ENCODE assay signal across 19 cellular contexts in genomic region chr20:57595041-57596030, GRCh38. TPM values are rescaled to one million over a fixed set of nuclear protein-coding genes. Genes with fewer than 3 reads are reported as not detected.
DNase-seq lines count a peak whose midpoint lies in the region; ATAC-seq, FAIRE-seq and TF ChIP-seq lines count a peak whose summit lies in the region.
"Had no signal": no experiment of that assay in that cellular context is flagged by ENCODE, and none has a peak within 500 bp of the region (broad histone marks: within the 10 kb centered on the region; RNA-seq: fewer than 3 reads in every experiment).

No MANE protein-coding gene starts in this region.

- H3K23ac ChIP-seq in neuronal stem cell (ENCODE audit: low read depth, low read length, poor library complexity), result no peak overlapping the region

- peaks cover 0 to 20% of the 10 kb centered on the region in 2 experiments; a peak in 3 of 5 replicates for H3K27me3 ChIP-seq in HepG2 (ENCODE audit: control insufficient read depth in 1 of 2, insufficient read depth in 2 of 2, low read length in 2 of 2)
- peaks cover 0 to 36% (median 0%) of the 10 kb centered on the region in 3 experiments for H3K27me3 ChIP-seq in neuronal stem cell (ENCODE audit: control insufficient read depth in 3 of 3, insufficient read depth in 3 of 3, low read depth in 1 of 3, low read length in 3 of 3)
- H3K27me3 ChIP-seq in BE2C, result no peaks in the 10 kb centered on the region
- no peaks in the 10 kb centered on the region for H3K27me3 ChIP-seq in CD4-positive, alpha-beta T cell (ENCODE audit: control insufficient read depth, insufficient read depth, low read length)

- H3K9me3 Mint-ChIP-seq in CD4-positive, alpha-beta T cell, result no peaks in the 10 kb centered on the region

- POLR2A ChIA-PET in HepG2 (lab: Yijun Ruan, JAX), result interaction anchor here (1.5 kb wide), 1 partner anchor 8 kb away, joined by 3 read pairs; no protein-coding TSS in a partner anchor
- POLR2A ChIA-PET in CD4-positive, alpha-beta T cell (lab: Charles Lee), result no interaction called here

- no peaks in the 10 kb centered on the region for H3K36me3 Mint-ChIP-seq in CD4-positive, alpha-beta T cell (ENCODE audit: low read depth)
- H3K36me3 Mint-ChIP-seq: CD14-positive monocyte had no signal

- H2AFZ ChIP-seq in HepG2 (ENCODE audit: low read length), result no peak overlapping the region
- H2AFZ ChIP-seq in neuronal stem cell (ENCODE audit: low read length), result no peak overlapping the region

- peak overlapping the region; percentile 91 for H2BK15ac ChIP-seq in neuronal stem cell (ENCODE audit: low read length)

- peak overlapping the region; percentile 66 for H2BK12ac ChIP-seq in neuronal stem cell (ENCODE audit: low read length)

- FAIRE-seq in HepG2 (lab: Jason Lieb, UNC), result no peak
- FAIRE-seq: GM12892, RCC 7860 had no signal

- peaks cover 5% of the 10 kb centered on the region for H3K27me3 Mint-ChIP-seq in CD4-positive, alpha-beta T cell

- no peaks in the 10 kb centered on the region for H3K79me2 ChIP-seq in HepG2 (ENCODE audit: insufficient read depth, low read length)

- H3K4me1 Mint-ChIP-seq in CD4-positive, alpha-beta T cell (ENCODE audit: low read depth), result no peaks in the 10 kb centered on the region

- no peak for TF ChIP-seq RAD21 in HepG2 (CRISPR knock-in tag; IDR thresholded peaks at IDR 0.05)

- no peak for TF ChIP-seq POLR2A in HepG2 (IDR thresholded peaks at IDR 0.05; ENCODE audit: insufficient read depth in 1 of 2, low read depth in 2 of 2, low read length in 2 of 2)

- in situ Hi-C loops in SK-MEL-5 (cut with HindIII; ENCODE audit: low pct_unique_long_range_greater_than_20kb, low sequenced_read_pairs) (no loop called here), HepG2 (cut with HindIII; ENCODE audit: extremely low pct_ligation_motif_present, low pct_unique_long_range_greater_than_20kb) (loop anchor here (5.0 kb wide), 1 partner anchor 612 kb away; no protein-coding TSS in a partner anchor)

- no peak overlapping the region for H3K4me3 Mint-ChIP-seq in CD4-positive, alpha-beta T cell

- no TSS peak for BruUV-seq in HepG2 (replicated peaks; lab: Mats Ljungman, UMichigan)

- peak overlapping the region; percentile 57 for H2BK120ac ChIP-seq in neuronal stem cell (ENCODE audit: low read depth, low read length)

- H3K4ac ChIP-seq in neuronal stem cell (ENCODE audit: low read length), result peak overlapping the region; percentile 48

- H3K4me3 ChIP-seq in HepG2 (replicated peaks in 1 of 3; ENCODE audit: insufficient read depth in 1 of 3, low read depth in 2 of 3, low read length in 3 of 3) (no peak overlapping the region), neuronal stem cell (ENCODE audit: low read length in 2 of 2) (no peak overlapping the region), BE2C (ENCODE audit: low read depth, low read length) (no peak overlapping the region)

- H4K91ac ChIP-seq in neuronal stem cell (ENCODE audit: low read depth, low read length, poor library complexity), result peak overlapping the region; percentile 24

- ATAC-seq in HepG2, result no peak
- no peak for ATAC-seq in CD4-positive, alpha-beta T cell (ENCODE audit: poor library complexity)

- H3K27ac ChIP-seq in HepG2 (ENCODE audit: extremely low read length, insufficient read depth, low read length), result no peak overlapping the region
- H3K27ac ChIP-seq in neuronal stem cell (replicated peaks; ENCODE audit: low read length), result no peak overlapping the region
- no peak overlapping the region for H3K27ac ChIP-seq in CD4-positive, alpha-beta T cell (ENCODE audit: low read depth, low read length)

- H3K9me3 ChIP-seq in HepG2 (ENCODE audit: low read length), result no peaks in the 10 kb centered on the region
- H3K9me3 ChIP-seq in neuronal stem cell (replicated peaks in 1 of 2; ENCODE audit: control insufficient read depth in 2 of 2, insufficient read depth in 1 of 2, low read depth in 1 of 2, low read length in 2 of 2), result no peaks in the 10 kb centered on the region
- no peaks in the 10 kb centered on the region for H3K9me3 ChIP-seq in BE2C
- H3K9me3 ChIP-seq in CD4-positive, alpha-beta T cell (ENCODE audit: control insufficient read depth, low read length), result no peaks in the 10 kb centered on the region

- no peaks in the 10 kb centered on the region for H4K20me1 ChIP-seq in HepG2 (ENCODE audit: insufficient read depth, low read length)

- no peaks in the 10 kb centered on the region for H3K79me1 ChIP-seq in neuronal stem cell (ENCODE audit: low read depth, low read length)

- no peak overlapping the region for H3K4me2 ChIP-seq in HepG2 (ENCODE audit: low read depth, low read length)
- no peak overlapping the region for H3K4me2 ChIP-seq in neuronal stem cell (ENCODE audit: insufficient read depth, low read length, poor library complexity, severe bottlenecking)

- DNase-seq in SK-MEL-5 (ENCODE audit: low read depth, low spot score), result peak; percentile 79
- DNase-seq in HepG2 (ENCODE audit: low spot score), result no peak
- DNase-seq in neuronal stem cell (ENCODE audit: low spot score), result no peak
- no peak for DNase-seq in BE2C
- no peak for DNase-seq in activated CD4-positive, CD25-positive, alpha-beta regulatory T cell (lab: John Stamatoyannopoulos, UW)
- no peak for DNase-seq in NCI-H1092 (lab: John Stamatoyannopoulos, UW)
- no peak for DNase-seq in CD4-positive, alpha-beta T cell
- DNase-seq: KBM-7, MV-4-11, NCI-H2107, NCI-H524 treated with DMSO at 0.1 percent for 48 hours, SIG-M5 had no signal

- H3K36me3 ChIP-seq in HepG2 (replicated peaks in 1 of 2; ENCODE audit: control insufficient read depth in 1 of 2, insufficient read depth in 2 of 2, low read length in 2 of 2) (no peaks in the 10 kb centered on the region), neuronal stem cell (replicated peaks in 1 of 2; ENCODE audit: control insufficient read depth in 2 of 2, insufficient read depth in 2 of 2, low read length in 2 of 2) (no peaks in the 10 kb centered on the region), BE2C (no peaks in the 10 kb centered on the region)

- no peak for TF ChIP-seq CTCF in HepG2 (CRISPR knock-in tag; IDR thresholded peaks at IDR 0.05)
- TF ChIP-seq CTCF in BE2C (IDR thresholded peaks at IDR 0.05; ENCODE audit: low read depth, low read length), result no peak
- no peak for TF ChIP-seq CTCF in CD4-positive, alpha-beta T cell (IDR thresholded peaks at IDR 0.05)

- H3K14ac ChIP-seq in neuronal stem cell (ENCODE audit: low read length), result peak overlapping the region; percentile 66

- intact Hi-C loops in HepG2 (cut with micrococcal nuclease; ENCODE audit: unreplicated experiment), result no loop called here
- intact Hi-C loops in CD4-positive, alpha-beta T cell (cut with DNase I, micrococcal nuclease), result loop anchor here (2.0 to 5.0 kb wide), 5 partner anchors 57 to 1045 kb away; no protein-coding TSS in a partner anchor

- peak overlapping the region; percentile 70 for H3K18ac ChIP-seq in neuronal stem cell (ENCODE audit: low read length)

- peak overlapping the region; percentile 58 for H4K8ac ChIP-seq in neuronal stem cell (ENCODE audit: low read depth, low read length)

- H3K27ac Mint-ChIP-seq in CD4-positive, alpha-beta T cell, result no peak overlapping the region

- H3K4me1 ChIP-seq in HepG2 (ENCODE audit: insufficient read depth, low read length) (peaks cover 44% of the 10 kb centered on the region), neuronal stem cell (ENCODE audit: control insufficient read depth in 2 of 2, insufficient read depth in 1 of 2, low read depth in 1 of 2, low read length in 2 of 2) (peaks cover 0 to 7% of the 10 kb centered on the region in 2 donors), BE2C (no peaks in the 10 kb centered on the region)

- WGBS in HepG2 (ENCODE audit: low lambda C conversion rate), result 42% methylated on average over 25 of the region's 25 CpGs
- WGBS in neuronal stem cell (ENCODE audit: extremely low coverage in 2 of 2, insufficient read length in 2 of 2, insufficient replicate concordance in 1 of 2), 2 donors, result no CpG with 5 or more reads among the region's 25 CpGs

- CTCF ChIA-PET in HepG2 (lab: Yijun Ruan, JAX; ENCODE audit: low intra/inter-chr PET ratio, low total read pairs), result interaction anchor here (0.8 to 10.0 kb wide), 8 partner anchors 12 to 616 kb away, joined by 3 to 222 read pairs (median 10); partner anchors contain the start of gene CTCFL
- CTCF ChIA-PET in CD4-positive, alpha-beta T cell (lab: Charles Lee), result interaction anchor here (1.0 to 2.2 kb wide), 11 partner anchors 11 to 584 kb away, joined by 3 to 9 read pairs (median 4); no protein-coding TSS in a partner anchor

- TF ChIP-seq EP300 in HepG2 (IDR thresholded peaks at IDR 0.05; ENCODE audit: low read depth in 2 of 2, low read length in 2 of 2) (no peak), HepG2 (CRISPR knock-in tag; IDR thresholded peaks at IDR 0.05; ENCODE audit: borderline replicate concordance) (no peak)

- peak overlapping the region; percentile 57 for H2BK5ac ChIP-seq in neuronal stem cell (ENCODE audit: low read length)

- no peak overlapping the region for H3K9ac ChIP-seq in HepG2 (ENCODE audit: insufficient read depth, low read depth, low read length)
- H3K9ac ChIP-seq in neuronal stem cell (ENCODE audit: low read depth, low read length, poor library complexity), result peak overlapping the region; percentile 72

- peak overlapping the region; percentile 87 for H2AK5ac ChIP-seq in neuronal stem cell (ENCODE audit: low read depth, low read length)

RNA-seq across cellular contexts. Expression of gene ZBP1, which starts 24.9 kb away (rescaled TPM):
- total RNA-seq in SK-MEL-5 (2014; rRNA removed; shearing (Covaris generic)), result 0.16 TPM in 1 of 2 replicates, not detected in the other
- polyA plus RNA-seq in SK-MEL-5 (2015; cell fraction: cytosol; rRNA removed), result not detected in 2 replicates
- polyA plus RNA-seq in SK-MEL-5 (2015; cell fraction: nucleus; rRNA removed), result not detected in 2 replicates
- not detected in 2 replicates for total RNA-seq in HepG2 (2016; rRNA removed; fragmentation: Illumina TruSeq; extraction: Trizol)
- total RNA-seq in HepG2 (2016; cell fraction: cytosol; rRNA removed; fragmentation: Illumina TruSeq; extraction: Trizol; ENCODE audit: low read depth), result not detected in 2 replicates
- not detected in 2 replicates for total RNA-seq in HepG2 (2016; cell fraction: insoluble cytoplasmic fraction; rRNA removed; fragmentation: Illumina TruSeq; extraction: Trizol)
- total RNA-seq in HepG2 (2016; cell fraction: membrane; rRNA removed; fragmentation: Illumina TruSeq; extraction: Trizol), result not detected in 2 replicates
- total RNA-seq in HepG2 (2016; cell fraction: nucleus; rRNA removed; fragmentation: Illumina TruSeq; extraction: Trizol), result not detected in 2 replicates
- polyA plus RNA-seq in HepG2 (2011; rRNA removed), result not detected in 2 replicates
- not detected in 2 replicates for polyA plus RNA-seq in HepG2 (2011; cell fraction: cytosol; rRNA removed)
- not detected in 2 replicates for polyA plus RNA-seq in HepG2 (2011; cell fraction: nucleus; rRNA removed)
- not detected in 2 replicates for polyA plus RNA-seq in HepG2 (2012)
- polyA plus RNA-seq in HepG2 (2016; cell fraction: cytosol; fragmentation: Illumina TruSeq; extraction: Trizol; ENCODE audit: low read depth), result not detected in 2 replicates
- polyA plus RNA-seq in HepG2 (2016; cell fraction: insoluble cytoplasmic fraction; fragmentation: Illumina TruSeq; extraction: Trizol; ENCODE audit: low read depth), result not detected in 2 replicates
- polyA plus RNA-seq in HepG2 (2016; cell fraction: membrane; fragmentation: Illumina TruSeq; extraction: Trizol; ENCODE audit: low read depth), result not detected in 2 replicates
- polyA plus RNA-seq in HepG2 (2016; cell fraction: nucleus; fragmentation: Illumina TruSeq; extraction: Trizol; ENCODE audit: insufficient read depth, low read depth), result not detected in 2 replicates
- not detected in 2 replicates for polyA minus RNA-seq in HepG2 (2011; rRNA and poly(A)+ RNA removed; ENCODE audit: low replicate concordance)
- polyA minus RNA-seq in HepG2 (2011; cell fraction: cytosol; rRNA and poly(A)+ RNA removed), result not detected in 2 replicates
- not detected in 2 replicates for polyA minus RNA-seq in HepG2 (2011; cell fraction: nucleus; rRNA and poly(A)+ RNA removed)
- polyA plus RNA-seq in neuronal stem cell (2013, experiment 1 of 2), result not detected
- not detected for polyA plus RNA-seq in neuronal stem cell (2013, experiment 2 of 2)
- not detected for polyA plus RNA-seq in BE2C (2012; ENCODE audit: insufficient read depth, insufficient read length, low read depth)
- 10 to 100 TPM; 39.0 to 40.1 TPM for total RNA-seq in CD4-positive, alpha-beta T cell
- total RNA-seq: A673, H4, LHCN-M2, MCF 10A had no signal

RNA-seq across cellular contexts. Expression of gene PCK1, which starts 34.4 kb away (rescaled TPM):
- total RNA-seq in SK-MEL-5 (2014; rRNA removed; shearing (Covaris generic)), result 0.32 TPM in 1 of 2 replicates, not detected in the other
- polyA plus RNA-seq in SK-MEL-5 (2015; cell fraction: cytosol; rRNA removed), result not detected in 2 replicates
- not detected in 2 replicates for polyA plus RNA-seq in SK-MEL-5 (2015; cell fraction: nucleus; rRNA removed)
- total RNA-seq in HepG2 (2016; rRNA removed; fragmentation: Illumina TruSeq; extraction: Trizol), result 5.4 and 12.6 TPM in 2 replicates
- 3.7 TPM in 2 replicates for total RNA-seq in HepG2 (2016; cell fraction: cytosol; rRNA removed; fragmentation: Illumina TruSeq; extraction: Trizol; ENCODE audit: low read depth)
- total RNA-seq in HepG2 (2016; cell fraction: insoluble cytoplasmic fraction; rRNA removed; fragmentation: Illumina TruSeq; extraction: Trizol), result 5.2 and 15.5 TPM in 2 replicates
- 3.3 and 3.9 TPM in 2 replicates for total RNA-seq in HepG2 (2016; cell fraction: membrane; rRNA removed; fragmentation: Illumina TruSeq; extraction: Trizol)
- total RNA-seq in HepG2 (2016; cell fraction: nucleus; rRNA removed; fragmentation: Illumina TruSeq; extraction: Trizol), result 23.9 and 29.1 TPM in 2 replicates
- polyA plus RNA-seq in HepG2 (2011; rRNA removed), result 6.5 and 19.5 TPM in 2 replicates
- polyA plus RNA-seq in HepG2 (2011; cell fraction: cytosol; rRNA removed), result 2.9 and 9.4 TPM in 2 replicates
- polyA plus RNA-seq in HepG2 (2011; cell fraction: nucleus; rRNA removed), result 21.5 and 61.9 TPM in 2 replicates
- 220 and 303 TPM in 2 replicates for polyA plus RNA-seq in HepG2 (2012)
- 0.43 and 0.67 TPM in 2 replicates for polyA plus RNA-seq in HepG2 (2016; cell fraction: cytosol; fragmentation: Illumina TruSeq; extraction: Trizol; ENCODE audit: low read depth)
- polyA plus RNA-seq in HepG2 (2016; cell fraction: insoluble cytoplasmic fraction; fragmentation: Illumina TruSeq; extraction: Trizol; ENCODE audit: low read depth), result 5.0 and 5.7 TPM in 2 replicates
- 0.71 and 0.72 TPM in 2 replicates for polyA plus RNA-seq in HepG2 (2016; cell fraction: membrane; fragmentation: Illumina TruSeq; extraction: Trizol; ENCODE audit: low read depth)
- 17.4 and 17.7 TPM in 2 replicates for polyA plus RNA-seq in HepG2 (2016; cell fraction: nucleus; fragmentation: Illumina TruSeq; extraction: Trizol; ENCODE audit: insufficient read depth, low read depth)
- 0.12 and 22.5 TPM in 2 replicates for polyA minus RNA-seq in HepG2 (2011; rRNA and poly(A)+ RNA removed; ENCODE audit: low replicate concordance)
- polyA minus RNA-seq in HepG2 (2011; cell fraction: cytosol; rRNA and poly(A)+ RNA removed), result 7.7 and 23.7 TPM in 2 replicates
- 39.8 and 149 TPM in 2 replicates for polyA minus RNA-seq in HepG2 (2011; cell fraction: nucleus; rRNA and poly(A)+ RNA removed)
- polyA plus RNA-seq in neuronal stem cell (2013, experiment 1 of 2), result not detected
- polyA plus RNA-seq in neuronal stem cell (2013, experiment 2 of 2), result not detected
- not detected for polyA plus RNA-seq in BE2C (2012; ENCODE audit: insufficient read depth, insufficient read length, low read depth)
- not detected for total RNA-seq in CD4-positive, alpha-beta T cell
- total RNA-seq: A673, LHCN-M2, MCF 10A had no signal
- polyA plus RNA-seq: CD14-positive monocyte had no signal

Comparison
In these comparisons a context has a peak if more than half of its experiments do, and no peak if none do; other contexts are left out.
1. RNA of gene ZBP1, which starts 24.9 kb away (total RNA-seq): 39.0 to 40.1 TPM in CD4-positive, alpha-beta T cell; 0.16 TPM in SK-MEL-5 and not detected in HepG2; every median in the first group is over 10 times any median in the second.